In the genomic region with DNA sequence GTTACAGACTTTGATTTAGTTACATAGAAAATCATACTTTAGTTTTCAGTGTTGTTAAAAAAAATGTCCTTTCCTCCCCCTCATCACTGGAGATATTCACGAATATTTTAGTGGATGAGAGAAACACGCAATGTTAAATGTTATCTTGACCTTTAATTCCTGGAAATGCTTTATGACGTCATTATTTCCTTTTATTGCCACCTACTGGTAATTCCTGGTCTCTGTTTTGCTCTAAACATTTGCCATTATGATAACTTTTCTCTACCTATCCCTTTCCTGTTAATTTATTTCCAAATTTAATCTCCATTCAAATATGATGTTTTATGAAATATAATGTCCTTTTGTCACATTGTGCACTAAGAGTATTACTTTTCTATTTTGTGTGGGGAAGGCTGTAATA, we compare ENCODE assay signal across 9 cellular contexts.
DNase-seq lines count a peak whose midpoint lies in the region; ATAC-seq, FAIRE-seq and TF ChIP-seq lines count a peak whose summit lies in the region.
"Had no signal": no experiment of that assay in that cellular context is flagged by ENCODE, and none has a peak within 500 bp of the region (broad histone marks: within the 10 kb centered on the region; RNA-seq: fewer than 3 reads in every experiment).

No MANE protein-coding gene starts in this region.

- H3K4me3 Mint-ChIP-seq in stimulated activated naive CD8-positive, alpha-beta T cell treated with anti-CD3 and anti-CD28 coated beads, Interleukin-15, amount 100 ng/mL, for 72 hours = peak overlapping the region; percentile 27 to 34

- H3K4me1 Mint-ChIP-seq in stimulated activated naive CD8-positive, alpha-beta T cell treated with anti-CD3 and anti-CD28 coated beads, Interleukin-15, amount 100 ng/mL, for 72 hours = peaks cover 29% of the 10 kb centered on the region

- no peak for DNase-seq in activated naive CD4-positive, alpha-beta T cell treated with anti-CD3 and anti-CD28 coated beads, Interleukin-2, amount 50 U/mL, for 72 hours (ENCODE audit: low spot score in 2 of 2)
- DNase-seq in activated naive CD4-positive, alpha-beta T cell (lab: John Stamatoyannopoulos, UW) = no peak
- DNase-seq in NB4 (ENCODE audit: low read depth) (peak; percentile 22), SIG-M5 (lab: John Stamatoyannopoulos, UW) (no peak), NCI-H2107 (lab: John Stamatoyannopoulos, UW) (no peak)
- no peak for DNase-seq in stimulated activated naive CD8-positive, alpha-beta T cell treated with anti-CD3 and anti-CD28 coated beads, Interleukin-15, amount 100 ng/mL, for 72 hours
- no peak for DNase-seq in stimulated activated CD4-positive, alpha-beta T cell treated with anti-CD3 and anti-CD28 coated beads, Interleukin-4, amount 100 ng/mL, for 24 hours

- H3K36me3 Mint-ChIP-seq in activated naive CD4-positive, alpha-beta T cell treated with anti-CD3 and anti-CD28 coated beads, Interleukin-2, amount 50 U/mL, for 72 hours = no peaks in the 10 kb centered on the region
- H3K36me3 Mint-ChIP-seq: CD4-positive, alpha-beta memory T cell had no signal

- peak overlapping the region; percentile 25 to 78 for H3K27ac Mint-ChIP-seq in activated naive CD4-positive, alpha-beta T cell treated with anti-CD3 and anti-CD28 coated beads, Interleukin-2, amount 50 U/mL, for 72 hours
- peak overlapping the region; percentile 6 to 59 for H3K27ac Mint-ChIP-seq in stimulated activated naive CD8-positive, alpha-beta T cell treated with anti-CD3 and anti-CD28 coated beads, Interleukin-15, amount 100 ng/mL, for 72 hours

- peak; percentile 36 for TF ChIP-seq CTCF in NB4 (IDR thresholded peaks at IDR 0.05; ENCODE audit: low read depth, low read length)

- H3K9me3 Mint-ChIP-seq in activated naive CD4-positive, alpha-beta T cell treated with anti-CD3 and anti-CD28 coated beads, Interleukin-2, amount 50 U/mL, for 72 hours = no peaks in the 10 kb centered on the region
- no peaks in the 10 kb centered on the region for H3K9me3 Mint-ChIP-seq in stimulated activated naive CD8-positive, alpha-beta T cell treated with anti-CD3 and anti-CD28 coated beads, Interleukin-15, amount 100 ng/mL, for 72 hours
- H3K9me3 Mint-ChIP-seq: CD4-positive, alpha-beta memory T cell had no signal

- H3K27me3 Mint-ChIP-seq in stimulated activated naive CD8-positive, alpha-beta T cell treated with anti-CD3 and anti-CD28 coated beads, Interleukin-15, amount 100 ng/mL, for 72 hours = no peaks in the 10 kb centered on the region
- H3K27me3 Mint-ChIP-seq: CD4-positive, alpha-beta memory T cell had no signal

- no peak overlapping the region for H3K4me3 ChIP-seq in NB4 (ENCODE audit: low read depth, low read length)

- peak; percentile 55 for FAIRE-seq in endometrium (lab: Jason Lieb, UNC)

- peak in 1 of 2 donors; percentile 22 for ATAC-seq in activated naive CD4-positive, alpha-beta T cell treated with anti-CD3 and anti-CD28 coated beads, Interleukin-2, amount 50 U/mL, for 72 hours
- ATAC-seq in stimulated activated naive CD8-positive, alpha-beta T cell treated with anti-CD3 and anti-CD28 coated beads, Interleukin-15, amount 100 ng/mL, for 72 hours = peak; percentile 20

- TF ChIP-seq POLR2A in NB4 (IDR thresholded peaks at IDR 0.05; ENCODE audit: extremely low read depth, insufficient read length) = no peak
